1 cellular context compared by ENCODE assay signal in the genomic region with DNA sequence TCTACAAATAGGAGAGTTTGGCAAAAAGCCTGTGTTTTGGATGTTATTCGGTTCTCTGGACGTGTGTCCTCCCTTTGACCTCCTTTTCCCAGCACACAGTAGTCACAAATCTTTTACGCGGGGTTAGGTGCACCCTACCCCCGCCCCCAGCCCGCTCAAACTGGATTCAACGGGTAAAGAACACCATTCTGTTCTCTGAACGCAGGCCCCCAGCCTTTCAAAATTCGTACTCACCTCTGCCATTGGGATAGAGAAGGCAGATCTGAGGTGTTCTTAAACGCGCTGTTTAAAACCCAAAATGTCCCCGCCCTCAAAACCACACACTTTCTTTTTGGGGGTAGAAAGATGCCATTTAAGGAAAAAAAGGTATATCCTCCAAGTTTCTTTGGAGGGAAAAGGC.
TF ChIP-seq lines count a peak whose summit lies in the region.

No MANE protein-coding gene starts in this region.

TF ChIP-seq in HepG2, 621 proteins besides CTCF, POLR2A, EP300 and RAD21:
- TF ChIP-seq, protein P1, sequence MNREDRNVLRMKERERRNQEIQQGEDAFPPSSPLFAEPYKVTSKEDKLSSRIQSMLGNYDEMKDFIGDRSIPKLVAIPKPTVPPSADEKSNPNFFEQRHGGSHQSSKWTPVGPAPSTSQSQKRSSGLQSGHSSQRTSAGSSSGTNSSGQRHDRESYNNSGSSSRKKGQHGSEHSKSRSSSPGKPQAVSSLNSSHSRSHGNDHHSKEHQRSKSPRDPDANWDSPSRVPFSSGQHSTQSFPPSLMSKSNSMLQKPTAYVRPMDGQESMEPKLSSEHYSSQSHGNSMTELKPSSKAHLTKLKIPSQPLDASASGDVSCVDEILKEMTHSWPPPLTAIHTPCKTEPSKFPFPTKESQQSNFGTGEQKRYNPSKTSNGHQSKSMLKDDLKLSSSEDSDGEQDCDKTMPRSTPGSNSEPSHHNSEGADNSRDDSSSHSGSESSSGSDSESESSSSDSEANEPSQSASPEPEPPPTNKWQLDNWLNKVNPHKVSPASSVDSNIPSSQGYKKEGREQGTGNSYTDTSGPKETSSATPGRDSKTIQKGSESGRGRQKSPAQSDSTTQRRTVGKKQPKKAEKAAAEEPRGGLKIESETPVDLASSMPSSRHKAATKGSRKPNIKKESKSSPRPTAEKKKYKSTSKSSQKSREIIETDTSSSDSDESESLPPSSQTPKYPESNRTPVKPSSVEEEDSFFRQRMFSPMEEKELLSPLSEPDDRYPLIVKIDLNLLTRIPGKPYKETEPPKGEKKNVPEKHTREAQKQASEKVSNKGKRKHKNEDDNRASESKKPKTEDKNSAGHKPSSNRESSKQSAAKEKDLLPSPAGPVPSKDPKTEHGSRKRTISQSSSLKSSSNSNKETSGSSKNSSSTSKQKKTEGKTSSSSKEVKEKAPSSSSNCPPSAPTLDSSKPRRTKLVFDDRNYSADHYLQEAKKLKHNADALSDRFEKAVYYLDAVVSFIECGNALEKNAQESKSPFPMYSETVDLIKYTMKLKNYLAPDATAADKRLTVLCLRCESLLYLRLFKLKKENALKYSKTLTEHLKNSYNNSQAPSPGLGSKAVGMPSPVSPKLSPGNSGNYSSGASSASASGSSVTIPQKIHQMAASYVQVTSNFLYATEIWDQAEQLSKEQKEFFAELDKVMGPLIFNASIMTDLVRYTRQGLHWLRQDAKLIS (CRISPR knock-in tag; IDR thresholded peaks at IDR 0.05): no peak
- TF ChIP-seq ZNF839 (CRISPR knock-in tag; IDR thresholded peaks at IDR 0.05; ENCODE audit: borderline replicate concordance) (no peak), NR2C2 (CRISPR knock-in tag; IDR thresholded peaks at IDR 0.05; ENCODE audit: borderline replicate concordance) (no peak), MIER2 (CRISPR knock-in tag; IDR thresholded peaks at IDR 0.05) (no peak), REPIN1 (CRISPR knock-in tag; IDR thresholded peaks at IDR 0.05; ENCODE audit: borderline replicate concordance, low read depth) (no peak), BORCS8-MEF2B (CRISPR knock-in tag; IDR thresholded peaks at IDR 0.05) (no peak), CAMTA2 (CRISPR knock-in tag; IDR thresholded peaks at IDR 0.05; ENCODE audit: borderline replicate concordance) (no peak), ZNF12 (CRISPR knock-in tag; IDR thresholded peaks at IDR 0.05) (no peak)
- TF ChIP-seq, protein P2, sequence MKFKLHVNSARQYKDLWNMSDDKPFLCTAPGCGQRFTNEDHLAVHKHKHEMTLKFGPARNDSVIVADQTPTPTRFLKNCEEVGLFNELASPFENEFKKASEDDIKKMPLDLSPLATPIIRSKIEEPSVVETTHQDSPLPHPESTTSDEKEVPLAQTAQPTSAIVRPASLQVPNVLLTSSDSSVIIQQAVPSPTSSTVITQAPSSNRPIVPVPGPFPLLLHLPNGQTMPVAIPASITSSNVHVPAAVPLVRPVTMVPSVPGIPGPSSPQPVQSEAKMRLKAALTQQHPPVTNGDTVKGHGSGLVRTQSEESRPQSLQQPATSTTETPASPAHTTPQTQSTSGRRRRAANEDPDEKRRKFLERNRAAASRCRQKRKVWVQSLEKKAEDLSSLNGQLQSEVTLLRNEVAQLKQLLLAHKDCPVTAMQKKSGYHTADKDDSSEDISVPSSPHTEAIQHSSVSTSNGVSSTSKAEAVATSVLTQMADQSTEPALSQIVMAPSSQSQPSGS (CRISPR knock-in tag; IDR thresholded peaks at IDR 0.05): no peak
- TF ChIP-seq, protein P3, sequence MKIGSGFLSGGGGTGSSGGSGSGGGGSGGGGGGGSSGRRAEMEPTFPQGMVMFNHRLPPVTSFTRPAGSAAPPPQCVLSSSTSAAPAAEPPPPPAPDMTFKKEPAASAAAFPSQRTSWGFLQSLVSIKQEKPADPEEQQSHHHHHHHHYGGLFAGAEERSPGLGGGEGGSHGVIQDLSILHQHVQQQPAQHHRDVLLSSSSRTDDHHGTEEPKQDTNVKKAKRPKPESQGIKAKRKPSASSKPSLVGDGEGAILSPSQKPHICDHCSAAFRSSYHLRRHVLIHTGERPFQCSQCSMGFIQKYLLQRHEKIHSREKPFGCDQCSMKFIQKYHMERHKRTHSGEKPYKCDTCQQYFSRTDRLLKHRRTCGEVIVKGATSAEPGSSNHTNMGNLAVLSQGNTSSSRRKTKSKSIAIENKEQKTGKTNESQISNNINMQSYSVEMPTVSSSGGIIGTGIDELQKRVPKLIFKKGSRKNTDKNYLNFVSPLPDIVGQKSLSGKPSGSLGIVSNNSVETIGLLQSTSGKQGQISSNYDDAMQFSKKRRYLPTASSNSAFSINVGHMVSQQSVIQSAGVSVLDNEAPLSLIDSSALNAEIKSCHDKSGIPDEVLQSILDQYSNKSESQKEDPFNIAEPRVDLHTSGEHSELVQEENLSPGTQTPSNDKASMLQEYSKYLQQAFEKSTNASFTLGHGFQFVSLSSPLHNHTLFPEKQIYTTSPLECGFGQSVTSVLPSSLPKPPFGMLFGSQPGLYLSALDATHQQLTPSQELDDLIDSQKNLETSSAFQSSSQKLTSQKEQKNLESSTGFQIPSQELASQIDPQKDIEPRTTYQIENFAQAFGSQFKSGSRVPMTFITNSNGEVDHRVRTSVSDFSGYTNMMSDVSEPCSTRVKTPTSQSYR (CRISPR knock-in tag; IDR thresholded peaks at IDR 0.05; ENCODE audit: borderline replicate concordance): no peak
- TF ChIP-seq, protein P4, sequence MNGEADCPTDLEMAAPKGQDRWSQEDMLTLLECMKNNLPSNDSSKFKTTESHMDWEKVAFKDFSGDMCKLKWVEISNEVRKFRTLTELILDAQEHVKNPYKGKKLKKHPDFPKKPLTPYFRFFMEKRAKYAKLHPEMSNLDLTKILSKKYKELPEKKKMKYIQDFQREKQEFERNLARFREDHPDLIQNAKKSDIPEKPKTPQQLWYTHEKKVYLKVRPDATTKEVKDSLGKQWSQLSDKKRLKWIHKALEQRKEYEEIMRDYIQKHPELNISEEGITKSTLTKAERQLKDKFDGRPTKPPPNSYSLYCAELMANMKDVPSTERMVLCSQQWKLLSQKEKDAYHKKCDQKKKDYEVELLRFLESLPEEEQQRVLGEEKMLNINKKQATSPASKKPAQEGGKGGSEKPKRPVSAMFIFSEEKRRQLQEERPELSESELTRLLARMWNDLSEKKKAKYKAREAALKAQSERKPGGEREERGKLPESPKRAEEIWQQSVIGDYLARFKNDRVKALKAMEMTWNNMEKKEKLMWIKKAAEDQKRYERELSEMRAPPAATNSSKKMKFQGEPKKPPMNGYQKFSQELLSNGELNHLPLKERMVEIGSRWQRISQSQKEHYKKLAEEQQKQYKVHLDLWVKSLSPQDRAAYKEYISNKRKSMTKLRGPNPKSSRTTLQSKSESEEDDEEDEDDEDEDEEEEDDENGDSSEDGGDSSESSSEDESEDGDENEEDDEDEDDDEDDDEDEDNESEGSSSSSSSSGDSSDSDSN (CRISPR knock-in tag; IDR thresholded peaks at IDR 0.05): no peak
- TF ChIP-seq, protein P5, sequence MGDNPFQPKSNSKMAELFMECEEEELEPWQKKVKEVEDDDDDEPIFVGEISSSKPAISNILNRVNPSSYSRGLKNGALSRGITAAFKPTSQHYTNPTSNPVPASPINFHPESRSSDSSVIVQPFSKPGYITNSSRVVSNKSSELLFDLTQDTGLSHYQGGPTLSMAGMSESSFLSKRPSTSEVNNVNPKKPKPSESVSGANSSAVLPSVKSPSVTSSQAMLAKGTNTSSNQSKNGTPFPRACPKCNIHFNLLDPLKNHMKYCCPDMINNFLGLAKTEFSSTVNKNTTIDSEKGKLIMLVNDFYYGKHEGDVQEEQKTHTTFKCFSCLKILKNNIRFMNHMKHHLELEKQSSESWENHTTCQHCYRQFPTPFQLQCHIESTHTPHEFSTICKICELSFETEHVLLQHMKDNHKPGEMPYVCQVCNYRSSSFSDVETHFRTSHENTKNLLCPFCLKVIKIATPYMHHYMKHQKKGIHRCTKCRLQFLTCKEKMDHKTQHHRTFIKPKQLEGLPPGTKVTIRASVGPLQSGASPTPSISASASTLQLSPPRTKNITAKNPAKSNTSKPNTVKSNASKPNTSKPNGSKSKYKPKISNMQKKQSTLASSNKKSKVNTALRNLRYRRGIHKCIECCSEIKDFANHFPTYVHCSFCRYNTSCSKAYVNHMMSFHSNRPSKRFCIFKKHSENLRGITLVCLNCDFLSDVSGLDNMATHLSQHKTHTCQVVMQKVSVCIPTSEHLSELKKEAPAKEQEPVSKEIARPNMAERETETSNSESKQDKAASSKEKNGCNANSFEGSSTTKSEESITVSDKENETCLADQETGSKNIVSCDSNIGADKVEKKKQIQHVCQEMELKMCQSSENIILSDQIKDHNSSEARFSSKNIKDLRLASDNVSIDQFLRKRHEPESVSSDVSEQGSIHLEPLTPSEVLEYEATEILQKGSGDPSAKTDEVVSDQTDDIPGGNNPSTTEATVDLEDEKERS (CRISPR knock-in tag; IDR thresholded peaks at IDR 0.05): no peak
